1 cellular context compared by ENCODE assay signal in genomic region chr5:43066799-43067741, GRCh38.
TF ChIP-seq lines count a peak whose summit lies in the region.

No MANE protein-coding gene starts in this region.

TF ChIP-seq in K562, 482 proteins besides CTCF, POLR2A, EP300 and RAD21 (continued from another document and continues in another):
- no peak for TF ChIP-seq ZNF277 (CRISPR knock-in tag; IDR thresholded peaks at IDR 0.05; ENCODE audit: borderline replicate concordance)
- no peak for TF ChIP-seq TFAM (CRISPR knock-in tag; conservative IDR thresholded peaks at IDR 0.05)
- no peak for TF ChIP-seq THRB (CRISPR knock-in tag; conservative IDR thresholded peaks at IDR 0.05)
- peak; percentile 64 for TF ChIP-seq PHF20 (IDR thresholded peaks at IDR 0.05; ENCODE audit: partially characterized antibody)
- TF ChIP-seq LARP7 (IDR thresholded peaks at IDR 0.05): peak; percentile 40; the same call in 1 of the 2 replicates
- no peak for TF ChIP-seq RBM39 (optimal IDR thresholded peaks at IDR 0.05; ENCODE audit: low read depth, low read length)
- no peak for TF ChIP-seq CREBBP (IDR thresholded peaks at IDR 0.05; ENCODE audit: low read depth, low read length)
- peak; percentile 79; the same call in 1 of the 2 replicates for TF ChIP-seq TCF7 (IDR thresholded peaks at IDR 0.05; ENCODE audit: borderline replicate concordance)
- TF ChIP-seq SREBF2 (CRISPR knock-in tag; IDR thresholded peaks at IDR 0.05): no peak
- no peak for TF ChIP-seq ZNF124 (CRISPR knock-in tag; IDR thresholded peaks at IDR 0.05)
- no peak for TF ChIP-seq FOXK2 (conservative IDR thresholded peaks at IDR 0.05 in 1 of 2, IDR thresholded peaks at IDR 0.05 in 1 of 2; ENCODE audit: low read depth in 2 of 2)
- no peak for TF ChIP-seq ZNF699 (CRISPR knock-in tag; IDR thresholded peaks at IDR 0.05; ENCODE audit: insufficient replicate concordance)
- TF ChIP-seq ELF1 (tag; IDR thresholded peaks at IDR 0.05): peak; percentile 64
- TF ChIP-seq ZEB2 (IDR thresholded peaks at IDR 0.05): peak; percentile 100
- TF ChIP-seq TCF15 (CRISPR knock-in tag; IDR thresholded peaks at IDR 0.05): no peak
- no peak for TF ChIP-seq ZFP91 (CRISPR knock-in tag; IDR thresholded peaks at IDR 0.05)
- TF ChIP-seq PATZ1 (CRISPR knock-in tag; IDR thresholded peaks at IDR 0.05; ENCODE audit: borderline replicate concordance): 0 out of 2 replicates have a peak, but pooled peaks have one; percentile 64
- TF ChIP-seq NR3C1 (CRISPR knock-in tag; IDR thresholded peaks at IDR 0.05): no peak
- TF ChIP-seq SMAD4 (CRISPR knock-in tag; conservative IDR thresholded peaks at IDR 0.05): no peak
- no peak for TF ChIP-seq SRSF7 (optimal IDR thresholded peaks at IDR 0.05; ENCODE audit: low read depth, low read length)
- TF ChIP-seq ZNF165 (CRISPR knock-in tag; IDR thresholded peaks at IDR 0.05; ENCODE audit: borderline replicate concordance): no peak
- TF ChIP-seq FOXJ2 (tag; IDR thresholded peaks at IDR 0.05): no peak
- no peak for TF ChIP-seq ZFP30 (CRISPR knock-in tag; IDR thresholded peaks at IDR 0.05; ENCODE audit: borderline replicate concordance)
- no peak for TF ChIP-seq MEIS2 (IDR thresholded peaks at IDR 0.05; ENCODE audit: partially characterized antibody)
- TF ChIP-seq ZBED1 (IDR thresholded peaks at IDR 0.05): 0 out of 2 replicates have a peak, but pooled peaks have one; percentile 32
- TF ChIP-seq BMI1 (IDR thresholded peaks at IDR 0.05; ENCODE audit: low read length): no peak
- no peak for TF ChIP-seq ZNF212 (CRISPR knock-in tag; IDR thresholded peaks at IDR 0.05)
- TF ChIP-seq YY1 (IDR thresholded peaks at IDR 0.05; ENCODE audit: borderline replicate concordance in 1 of 3, control insufficient read depth in 1 of 3, extremely low read depth in 1 of 3, insufficient read depth in 3 of 3, insufficient read length in 1 of 3, insufficient replicate concordance in 2 of 3, low read depth in 1 of 3, low read length in 2 of 3): peak in 1 of 3 experiments; percentile 3
- TF ChIP-seq PRDM10 (IDR thresholded peaks at IDR 0.05; ENCODE audit: partially characterized antibody): peak; percentile 55
- TF ChIP-seq ZNF551 (CRISPR knock-in tag; IDR thresholded peaks at IDR 0.05): no peak
- no peak for TF ChIP-seq ZNF280A (IDR thresholded peaks at IDR 0.05; ENCODE audit: low read depth, partially characterized antibody)
- no peak for TF ChIP-seq GTF2E2 (tag; IDR thresholded peaks at IDR 0.05)
- TF ChIP-seq TEAD2 (tag; IDR thresholded peaks at IDR 0.05): no peak
- TF ChIP-seq KAT2B (IDR thresholded peaks at IDR 0.05; ENCODE audit: low read depth, low read length): no peak
- no peak for TF ChIP-seq ZNF239 (CRISPR knock-in tag; IDR thresholded peaks at IDR 0.05)
- TF ChIP-seq RBBP5 (IDR thresholded peaks at IDR 0.05; ENCODE audit: borderline replicate concordance, insufficient read depth, low read length, poor library complexity, severe bottlenecking): peak; percentile 94
- peak; percentile 63; the same call in 1 of the 2 replicates for TF ChIP-seq MBD2 (IDR thresholded peaks at IDR 0.05; ENCODE audit: borderline replicate concordance, low read depth)
- 0 out of 2 replicates have a peak, but pooled peaks have one; percentile 8 for TF ChIP-seq MIER1 (IDR thresholded peaks at IDR 0.05; ENCODE audit: low read depth)
- TF ChIP-seq DNMT1 (IDR thresholded peaks at IDR 0.05): no peak
- TF ChIP-seq ZBTB40 (IDR thresholded peaks at IDR 0.05): peak; percentile 78
- no peak for TF ChIP-seq ZBTB40 (CRISPR knock-in tag; IDR thresholded peaks at IDR 0.05)
- TF ChIP-seq LCOR (CRISPR knock-in tag; IDR thresholded peaks at IDR 0.05): peak; percentile 80; the same call in 1 of the 2 replicates
